In genomic region chr4:153757407-153757806, GRCh38 we compare ENCODE assay signal across 22 cellular contexts. TPM values are rescaled to one million over a fixed set of nuclear protein-coding genes. Genes with fewer than 3 reads are reported as not detected.
A peak's percentile ranks its signal among the peaks of the same experiment; 100 is the strongest.
DNase-seq lines count a peak whose midpoint lies in the region; ATAC-seq and TF ChIP-seq lines count a peak whose summit lies in the region.
"Had no signal": no experiment of that assay in that cellular context is flagged by ENCODE, and none has a peak within 500 bp of the region (broad histone marks: within the 10 kb centered on the region; RNA-seq: fewer than 3 reads in every experiment).

No MANE protein-coding gene starts in this region.

- no peak overlapping the region for H3K9ac ChIP-seq in iPS-20b (ENCODE audit: low read depth, low read length)

- H3K27me3 Mint-ChIP-seq in activated naive CD4-positive, alpha-beta T cell treated with anti-CD3 and anti-CD28 coated beads, Interleukin-2, amount 50 U/mL, for 24 hours = peaks cover 2% of the 10 kb centered on the region

- no peaks in the 10 kb centered on the region for H3K36me3 Mint-ChIP-seq in activated naive CD4-positive, alpha-beta T cell treated with anti-CD3 and anti-CD28 coated beads, Interleukin-2, amount 50 U/mL, for 24 hours
- H3K36me3 Mint-ChIP-seq in activated naive CD4-positive, alpha-beta T cell treated with anti-CD3 and anti-CD28 coated beads, Interleukin-2, amount 50 U/mL, for 72 hours = no peaks in the 10 kb centered on the region
- H3K36me3 Mint-ChIP-seq: naive thymus-derived CD8-positive, alpha-beta T cell; stimulated activated memory B cell treated with anti-CD40 and anti-IgM and Interleukin-4, amounts not matched to agents 10 μg/mL and 1 μg/mL and 100 μg/mL, for 72 hours had no signal

- H3K9me3 ChIP-seq in iPS-20b (ENCODE audit: insufficient read depth, low read depth, low read length) = no peaks in the 10 kb centered on the region
- H3K9me3 ChIP-seq in gastroesophageal sphincter = peaks cover 0 to 7% (median 0%) of the 10 kb centered on the region in 3 donors
- H3K9me3 ChIP-seq: adrenal gland, psoas muscle, SJCRH30, transverse colon had no signal

- TF ChIP-seq POLR2A in gastroesophageal sphincter (IDR thresholded peaks at IDR 0.05) = no peak

- H3K27me3 ChIP-seq in iPS-20b (ENCODE audit: insufficient read depth, low read length) = peaks cover 19% of the 10 kb centered on the region
- H3K27me3 ChIP-seq in gastroesophageal sphincter = peaks cover 31% of the 10 kb centered on the region
- H3K27me3 ChIP-seq: SJCRH30 had no signal

- 0 out of 2 replicates have a peak overlapping the region, but pooled peaks have one; percentile 6 for H3K4me3 ChIP-seq in iPS-20b (ENCODE audit: low read length)
- no peak overlapping the region for H3K4me3 ChIP-seq in gastroesophageal sphincter
- H3K4me3 ChIP-seq: adrenal gland, GM12878, psoas muscle, SJCRH30, transverse colon had no signal

- H3K9me3 Mint-ChIP-seq in activated naive CD4-positive, alpha-beta T cell treated with anti-CD3 and anti-CD28 coated beads, Interleukin-2, amount 50 U/mL, for 24 hours = no peaks in the 10 kb centered on the region
- H3K9me3 Mint-ChIP-seq in activated naive CD4-positive, alpha-beta T cell treated with anti-CD3 and anti-CD28 coated beads, Interleukin-2, amount 50 U/mL, for 72 hours = peaks cover 0 to 5% of the 10 kb centered on the region in 2 donors
- H3K9me3 Mint-ChIP-seq: stimulated activated memory B cell treated with anti-CD40 and anti-IgM and Interleukin-4, amounts not matched to agents 10 μg/mL and 1 μg/mL and 100 μg/mL, for 72 hours had no signal

- H3K27ac ChIP-seq in iPS-20b (ENCODE audit: low read length) (no peak overlapping the region), gastroesophageal sphincter (no peak overlapping the region)
- H3K27ac ChIP-seq: adrenal gland, psoas muscle, SJCRH30, transverse colon had no signal

- peak overlapping the region; percentile 10 for H3K27ac Mint-ChIP-seq in activated naive CD4-positive, alpha-beta T cell treated with anti-CD3 and anti-CD28 coated beads, Interleukin-2, amount 50 U/mL, for 24 hours
- H3K27ac Mint-ChIP-seq in activated naive CD4-positive, alpha-beta T cell treated with anti-CD3 and anti-CD28 coated beads, Interleukin-2, amount 50 U/mL, for 72 hours = peak overlapping the region in 1 of 2 donors; percentile 21
- H3K27ac Mint-ChIP-seq: stimulated activated memory B cell treated with anti-CD40 and anti-IgM and Interleukin-4, amounts not matched to agents 10 μg/mL and 1 μg/mL and 100 μg/mL, for 72 hours had no signal

- H3K4me3 Mint-ChIP-seq in activated naive CD4-positive, alpha-beta T cell treated with anti-CD3 and anti-CD28 coated beads, Interleukin-2, amount 50 U/mL, for 24 hours = no peak overlapping the region
- H3K4me3 Mint-ChIP-seq: stimulated activated memory B cell treated with anti-CD40 and anti-IgM and Interleukin-4, amounts not matched to agents 10 μg/mL and 1 μg/mL and 100 μg/mL, for 72 hours had no signal

- 67 to 89% methylated on average over 1 of the region's 1 CpG for WGBS in gastroesophageal sphincter (ENCODE audit: low coverage in 1 of 2), 2 donors

- no peak for DNase-seq in activated naive CD4-positive, alpha-beta T cell treated with anti-CD3 and anti-CD28 coated beads, Interleukin-2, amount 50 U/mL, for 72 hours (ENCODE audit: low spot score in 2 of 2)
- DNase-seq in SKM-1 (lab: John Stamatoyannopoulos, UW; ENCODE audit: unreplicated experiment) = peak; percentile 36
- DNase-seq in NCI-H774 (lab: John Stamatoyannopoulos, UW) = no peak
- no peak for DNase-seq in T-helper 9 cell
- DNase-seq: activated CD4-positive, alpha-beta T cell treated with anti-CD3 and anti-CD28 coated beads, Interleukin-2, amount 50 U/mL, for 4 hours; cerebellar nuclear complex; KG1; naive thymus-derived CD8-positive, alpha-beta T cell; NCI-H1694; NCI-H226; NK-92 treated with Interleukin-12 subunit alpha and Interleukin-12 subunit beta, amount 100 ng/mL, for 24 hours; psoas muscle; SJCRH30; stimulated activated CD4-positive, alpha-beta T cell treated with anti-CD3 and anti-CD28 coated beads, Interleukin-12 subunit alpha, Interleukin-12 subunit beta, amount 100 ng/mL, for 4 hours; transverse colon had no signal

- peaks cover 62% of the 10 kb centered on the region for H3K4me1 Mint-ChIP-seq in activated naive CD4-positive, alpha-beta T cell treated with anti-CD3 and anti-CD28 coated beads, Interleukin-2, amount 50 U/mL, for 24 hours
- H3K4me1 Mint-ChIP-seq: stimulated activated memory B cell treated with anti-CD40 and anti-IgM and Interleukin-4, amounts not matched to agents 10 μg/mL and 1 μg/mL and 100 μg/mL, for 72 hours had no signal

- no peak for TF ChIP-seq EP300 in gastroesophageal sphincter (IDR thresholded peaks at IDR 0.05)

- TF ChIP-seq CTCF in gastroesophageal sphincter (IDR thresholded peaks at IDR 0.05) = no peak

- H3K4me1 ChIP-seq in iPS-20b (ENCODE audit: insufficient read depth, low read length) = peaks cover 17% of the 10 kb centered on the region
- peaks cover 0 to 15% (median 6%) of the 10 kb centered on the region in 3 donors for H3K4me1 ChIP-seq in gastroesophageal sphincter
- H3K4me1 ChIP-seq: psoas muscle, SJCRH30 had no signal

- no peaks in the 10 kb centered on the region for H3K36me3 ChIP-seq in iPS-20b (ENCODE audit: insufficient read depth, low read depth, low read length)
- H3K36me3 ChIP-seq in gastroesophageal sphincter = no peaks in the 10 kb centered on the region
- H3K36me3 ChIP-seq: adrenal gland, SJCRH30, transverse colon had no signal

- ATAC-seq in activated naive CD4-positive, alpha-beta T cell treated with anti-CD3 and anti-CD28 coated beads, Interleukin-2, amount 50 U/mL, for 72 hours = no peak
- ATAC-seq in gastroesophageal sphincter = no peak
- no peak for ATAC-seq in HG02885 (IDR thresholded peaks at IDR 0.05; ENCODE audit: poor library complexity, unreplicated experiment)
- ATAC-seq: GM12878; naive thymus-derived CD8-positive, alpha-beta T cell; psoas muscle; stimulated activated memory B cell treated with anti-CD40 and anti-IgM and Interleukin-4, amounts not matched to agents 10 μg/mL and 1 μg/mL and 100 μg/mL, for 72 hours had no signal

RNA-seq across cellular contexts. Expression of gene RNF175, which starts 2.4 kb away (rescaled TPM):
- 1 to 10 TPM in 1 of 2 donors, under 1 TPM in 1; 0.91 to 1.1 TPM for total RNA-seq in activated naive CD4-positive, alpha-beta T cell treated with anti-CD3 and anti-CD28 coated beads, Interleukin-2, amount 50 U/mL, for 72 hours
- under 1 TPM in 3 of 4 donors, not detected in 1; 0.16 to 0.89 (median 0.67) TPM for total RNA-seq in gastroesophageal sphincter
- total RNA-seq: GM12878, psoas muscle, SJCRH30 had no signal

RNA-seq across cellular contexts. Expression of gene SFRP2, which starts 31.5 kb away (rescaled TPM):
- total RNA-seq in activated naive CD4-positive, alpha-beta T cell treated with anti-CD3 and anti-CD28 coated beads, Interleukin-2, amount 50 U/mL, for 72 hours = not detected
- total RNA-seq in gastroesophageal sphincter = 10 to 100 TPM; 12.3 to 36.5 (median 21.2) TPM
- total RNA-seq: naive thymus-derived CD8-positive, alpha-beta T cell; SJCRH30 had no signal

Comparison
In these comparisons a context has a peak if more than half of its experiments do, and no peak if none do; other contexts are left out.
1. RNA of gene SFRP2, which starts 31.5 kb away (total RNA-seq): 12.3 to 36.5 TPM in gastroesophageal sphincter; not detected in activated naive CD4-positive, alpha-beta T cell treated with anti-CD3 and anti-CD28 coated beads, Interleukin-2, amount 50 U/mL, for 72 hours; every median in the first group is over 10 times any median in the second.